In genomic region chr7:30866939-30867338, GRCh38 we compare ENCODE assay signal across 1 cellular context.
A peak's percentile ranks its signal among the peaks of the same experiment; 100 is the strongest.
TF ChIP-seq lines count a peak whose summit lies in the region.

No MANE protein-coding gene starts in this region.

TF ChIP-seq in K562, 482 proteins besides CTCF, POLR2A, EP300 and RAD21 (continued from another document):
- TF ChIP-seq NR2C1 (IDR thresholded peaks at IDR 0.05) = no peak
- 0 out of 2 replicates have a peak, but pooled peaks have one; percentile 13 for TF ChIP-seq NR2C1 (tag; IDR thresholded peaks at IDR 0.05)
- peak; percentile 11; the same call in 1 of the 2 replicates for TF ChIP-seq TCF3 (CRISPR knock-in tag; IDR thresholded peaks at IDR 0.05)
- no peak for TF ChIP-seq FOXJ2 (tag; IDR thresholded peaks at IDR 0.05)
- TF ChIP-seq ZKSCAN8 (CRISPR knock-in tag; IDR thresholded peaks at IDR 0.05) = no peak
- TF ChIP-seq PHTF2 (CRISPR knock-in tag; IDR thresholded peaks at IDR 0.05) = no peak
- no peak for TF ChIP-seq NCOA2 (IDR thresholded peaks at IDR 0.05; ENCODE audit: partially characterized antibody in 2 of 2)
- TF ChIP-seq CEBPG (CRISPR knock-in tag; IDR thresholded peaks at IDR 0.05) = peak; percentile 52; the same call in 1 of the 2 replicates
- peak in 1 of 2 experiments; percentile 53; a peak in 1 of 4 replicates for TF ChIP-seq CEBPG (tag; conservative IDR thresholded peaks at IDR 0.05 in 1 of 2, IDR thresholded peaks at IDR 0.05 in 1 of 2)
TF ChIP-seq in K562: peak in this region for 5.
